Comparison of ENCODE assay signal across 26 cellular contexts in the genomic region with DNA sequence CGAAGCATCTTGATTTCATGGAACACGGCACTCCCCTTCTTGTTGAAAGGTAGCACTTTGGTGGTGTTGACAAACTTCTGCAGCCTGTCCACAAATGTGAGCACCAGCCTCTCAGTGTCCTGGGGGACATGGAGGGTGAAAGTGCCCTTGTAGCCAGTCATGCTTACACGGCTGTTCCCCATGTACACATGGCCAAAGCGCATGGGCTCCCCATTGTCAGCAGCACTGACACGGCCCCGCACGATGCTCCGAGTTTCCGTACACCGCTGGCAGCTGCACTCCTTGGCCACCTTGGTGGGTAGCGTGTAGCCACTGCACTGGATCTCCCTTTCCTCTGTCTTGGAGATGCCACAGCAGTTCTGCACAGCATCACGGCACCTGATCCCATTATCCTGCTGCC. TPM values are rescaled to one million over a fixed set of nuclear protein-coding genes. Genes with fewer than 3 reads are reported as not detected.
DNase-seq lines count a peak whose midpoint lies in the region; ATAC-seq, FAIRE-seq and TF ChIP-seq lines count a peak whose summit lies in the region.
"Had no signal": no experiment of that assay in that cellular context is flagged by ENCODE, and none has a peak within 500 bp of the region (broad histone marks: within the 10 kb centered on the region; RNA-seq: fewer than 3 reads in every experiment).

No MANE protein-coding gene starts in this region.

- no peak overlapping the region for H2BK5ac ChIP-seq in H1 (ENCODE audit: low read depth, low read length)
- no peak overlapping the region for H2BK5ac ChIP-seq in neuronal stem cell (ENCODE audit: low read length)

- H3K4me2 ChIP-seq in H1 (ENCODE audit: insufficient read depth in 1 of 2, low read depth in 2 of 2, low read length in 2 of 2) (no peak overlapping the region), neuronal stem cell (ENCODE audit: insufficient read depth, low read length, poor library complexity, severe bottlenecking) (no peak overlapping the region)
- H3K4me2 ChIP-seq: BLaER1 treated with 17β-estradiol and CSF1 and Interleukin-3, amounts not matched to agents 10 nM and 100 nM; GM23338 had no signal

- no peak overlapping the region for H2BK12ac ChIP-seq in H1 (ENCODE audit: low read depth, low read length)
- H2BK12ac ChIP-seq in neuronal stem cell (ENCODE audit: low read length), result no peak overlapping the region

- TF ChIP-seq POLR2A in H1 (IDR thresholded peaks at IDR 0.05; ENCODE audit: control extremely low read depth in 1 of 2, low read depth in 2 of 2, low read length in 2 of 2), result no peak

- H2BK20ac ChIP-seq in H1 (ENCODE audit: low read length), result no peak overlapping the region

- H3K18ac ChIP-seq in H1 (ENCODE audit: extremely low read depth, low read length), result no peak overlapping the region
- peak overlapping the region; percentile 74 for H3K18ac ChIP-seq in neuronal stem cell (ENCODE audit: low read length)

- DNase-seq in activated CD8-positive, alpha-beta memory T cell treated with anti-CD3 and anti-CD28 coated beads, Interleukin-2, amount 50 U/mL, for 48 hours, result peak; percentile 36
- DNase-seq in activated CD8-positive, alpha-beta memory T cell treated with anti-CD3 and anti-CD28 coated beads for 24 hours, result no peak
- DNase-seq in H1 (ENCODE audit: low read depth in 1 of 2, low spot score in 2 of 2) (no peak), neuronal stem cell (ENCODE audit: low spot score) (no peak), hepatic stellate cell (ENCODE audit: low spot score) (no peak)
- no peak for DNase-seq in stimulated activated CD4-positive, alpha-beta T cell treated with anti-CD3 and anti-CD28 coated beads, Interleukin-2, amount 100 ng/mL, for 24 hours
- DNase-seq: AML-193; BE2C; CD4-positive, alpha-beta T cell; CD8-positive, alpha-beta memory T cell; DMS 273 treated with DMSO at 0.1 percent for 48 hours; DMS79; EL; GDM1; HFFc6 had no signal

- WGBS in H1 (ENCODE audit: extremely low coverage in 1 of 2, insufficient coverage in 1 of 2, insufficient read length in 1 of 2, insufficient replicate concordance in 2 of 2, low coverage in 1 of 2, low lambda C conversion rate in 2 of 2, missing lambda C conversion rate in 1 of 2), 2 experiments, result 96% methylated on average over 12 of the region's 12 CpGs; no CpG with 5 or more reads in 1 of the 2 experiments
- no CpG with 5 or more reads among the region's 12 CpGs for WGBS in neuronal stem cell (ENCODE audit: extremely low coverage in 2 of 2, insufficient read length in 2 of 2, insufficient replicate concordance in 1 of 2), 2 donors

- H4K91ac ChIP-seq in H1 (replicated peaks; ENCODE audit: insufficient read length, low read length), result no peak overlapping the region
- no peak overlapping the region for H4K91ac ChIP-seq in neuronal stem cell (ENCODE audit: low read depth, low read length, poor library complexity)

- H3K4me1 ChIP-seq in H1 (replicated peaks in 1 of 4; ENCODE audit: control insufficient read depth in 3 of 4, insufficient read depth in 4 of 4, low read length in 3 of 4) (0 out of 7 replicates have a peak, but pooled peaks cover 0 to 2% (median 0%) of the 10 kb centered on the region in 4 experiments), neuronal stem cell (ENCODE audit: control insufficient read depth in 2 of 2, insufficient read depth in 1 of 2, low read depth in 1 of 2, low read length in 2 of 2) (no peaks in the 10 kb centered on the region)
- H3K4me1 ChIP-seq: BE2C; BLaER1 treated with 17β-estradiol and CSF1 and Interleukin-3, amounts not matched to agents 10 nM and 100 nM; HAP-1 had no signal

- H2BK120ac ChIP-seq in H1 (replicated peaks; ENCODE audit: low read depth, low read length), result no peak overlapping the region
- H2BK120ac ChIP-seq in neuronal stem cell (ENCODE audit: low read depth, low read length), result no peak overlapping the region

- H3K4ac ChIP-seq in H1 (replicated peaks; ENCODE audit: insufficient read length, low read depth, low read length) (no peak overlapping the region), neuronal stem cell (ENCODE audit: low read length) (no peak overlapping the region)

- FAIRE-seq in H1 (lab: Jason Lieb, UNC), result no peak
- FAIRE-seq: A204.1, D721Med, GM12878, GM19239, H54 had no signal

- H3K9ac ChIP-seq in H1 (replicated peaks in 1 of 4; ENCODE audit: extremely low read depth in 1 of 4, low read depth in 3 of 4, low read length in 3 of 4) (no peak overlapping the region), neuronal stem cell (ENCODE audit: low read depth, low read length, poor library complexity) (peak overlapping the region; percentile 24)
- H3K9ac ChIP-seq: BLaER1 treated with 17β-estradiol and CSF1 and Interleukin-3, amounts not matched to agents 10 nM and 100 nM had no signal

- CTCF ChIA-PET in H1 (lab: Charles Lee; ENCODE audit: partially characterized antibody), result interaction anchor here (0.6 to 1.6 kb wide), 5 partner anchors 10 to 290 kb away, joined by 3 to 8 read pairs (median 3); a partner anchor contains a TSS

- H4K8ac ChIP-seq in H1 (ENCODE audit: extremely low read depth, insufficient read depth, low read length) (no peak overlapping the region; the same call in 1 of the 2 replicates), neuronal stem cell (ENCODE audit: low read depth, low read length) (no peak overlapping the region)

- H2AFZ ChIP-seq in H1 (ENCODE audit: low read length), result no peak overlapping the region
- no peak overlapping the region for H2AFZ ChIP-seq in neuronal stem cell (ENCODE audit: low read length)
- H2AFZ ChIP-seq: GM23338 had no signal

- no peaks in the 10 kb centered on the region for H3K79me1 ChIP-seq in H1 (ENCODE audit: low read depth, low read length)
- no peaks in the 10 kb centered on the region for H3K79me1 ChIP-seq in neuronal stem cell (ENCODE audit: low read depth, low read length)

- TF ChIP-seq EP300 in H1 (IDR thresholded peaks at IDR 0.05; ENCODE audit: borderline replicate concordance in 1 of 2, low read depth in 2 of 2, low read length in 2 of 2), result no peak

- no peak for TF ChIP-seq RAD21 in H1 (IDR thresholded peaks at IDR 0.05 in 1 of 2, conservative IDR thresholded peaks at IDR 0.05 in 1 of 2; ENCODE audit: low read depth in 2 of 2, low read length in 2 of 2)

- H3K56ac ChIP-seq in H1 (replicated peaks; ENCODE audit: insufficient read length, low read depth, low read length), result no peak overlapping the region

- H3K23me2 ChIP-seq in H1 (ENCODE audit: low read depth, low read length), result no peaks in the 10 kb centered on the region

- no peak overlapping the region for H3K14ac ChIP-seq in H1 (ENCODE audit: insufficient read length)
- H3K14ac ChIP-seq in neuronal stem cell (ENCODE audit: low read length), result no peak overlapping the region

- POLR2A ChIA-PET in H1 (lab: Charles Lee; ENCODE audit: partially characterized antibody), result no interaction called here

- H2AK5ac ChIP-seq in H1 (ENCODE audit: low read depth, low read length) (no peak overlapping the region; the same call in 1 of the 2 replicates), neuronal stem cell (ENCODE audit: low read depth, low read length) (no peak overlapping the region)

- no peaks in the 10 kb centered on the region for H3K79me2 ChIP-seq in H1 (ENCODE audit: control insufficient read depth in 1 of 2, insufficient read depth in 2 of 2, low read length in 2 of 2)

- H3K23ac ChIP-seq in H1 (ENCODE audit: insufficient read length), result no peak overlapping the region
- H3K23ac ChIP-seq in neuronal stem cell (ENCODE audit: low read depth, low read length, poor library complexity), result no peak overlapping the region

- no peak for TF ChIP-seq CTCF in H1 (IDR thresholded peaks at IDR 0.05; ENCODE audit: control extremely low read depth in 1 of 3, insufficient read depth in 1 of 3, low read depth in 1 of 3, low read length in 3 of 3)

- ATAC-seq in GM21723 (IDR thresholded peaks at IDR 0.05; ENCODE audit: unreplicated experiment), result no peak
- ATAC-seq: GM12878, GM23338 had no signal

- H4K20me1 ChIP-seq in H1 (replicated peaks in 1 of 2; ENCODE audit: control insufficient read depth in 1 of 2, insufficient read depth in 2 of 2, low read length in 2 of 2), result no peaks in the 10 kb centered on the region
- H4K20me1 ChIP-seq: BLaER1 treated with 17β-estradiol and CSF1 and Interleukin-3, amounts not matched to agents 10 nM and 100 nM had no signal

- H3K27ac ChIP-seq in H1 (ENCODE audit: low read depth, low read length) (no peak overlapping the region), neuronal stem cell (replicated peaks; ENCODE audit: low read length) (no peak overlapping the region)
- H3K27ac ChIP-seq: 22Rv1; BLaER1 treated with 17β-estradiol and CSF1 and Interleukin-3, amounts not matched to agents 10 nM and 100 nM had no signal

- H3K27me3 ChIP-seq in H1 (replicated peaks in 1 of 4; ENCODE audit: control insufficient read depth in 3 of 4, extremely low read depth in 1 of 4, insufficient read depth in 3 of 4, low read length in 3 of 4) (no peaks in the 10 kb centered on the region), neuronal stem cell (ENCODE audit: control insufficient read depth in 3 of 3, insufficient read depth in 3 of 3, low read depth in 1 of 3, low read length in 3 of 3) (peaks cover 0 to 10% (median 4%) of the 10 kb centered on the region in 3 experiments)
- H3K27me3 ChIP-seq: BE2C; BLaER1 treated with 17β-estradiol and CSF1 and Interleukin-3, amounts not matched to agents 10 nM and 100 nM had no signal

- H2BK15ac ChIP-seq in H1 (ENCODE audit: low read length), result peak overlapping the region; percentile 18; the same call in 1 of the 2 replicates
- H2BK15ac ChIP-seq in neuronal stem cell (ENCODE audit: low read length), result no peak overlapping the region

- H3K4me3 ChIP-seq in H1 (ENCODE audit: extremely low read depth in 1 of 4, insufficient read depth in 2 of 4, low read depth in 3 of 4, low read length in 4 of 4) (no peak overlapping the region), neuronal stem cell (ENCODE audit: low read length in 2 of 2) (no peak overlapping the region)
- H3K4me3 ChIP-seq: BLaER1 treated with 17β-estradiol and CSF1 and Interleukin-3, amounts not matched to agents 10 nM and 100 nM; GM12878; GM23338; HAP-1 had no signal

- H3K36me3 ChIP-seq in H1 (ENCODE audit: control insufficient read depth in 2 of 4, insufficient read depth in 4 of 4, low read length in 3 of 4), result no peaks in the 10 kb centered on the region
- no peaks in the 10 kb centered on the region for H3K36me3 ChIP-seq in neuronal stem cell (replicated peaks in 1 of 2; ENCODE audit: control insufficient read depth in 2 of 2, insufficient read depth in 2 of 2, low read length in 2 of 2)
- H3K36me3 ChIP-seq: BE2C; BLaER1 treated with 17β-estradiol and CSF1 and Interleukin-3, amounts not matched to agents 10 nM and 100 nM; HAP-1 had no signal

- no peak overlapping the region for H4K5ac ChIP-seq in H1 (ENCODE audit: insufficient read length, low read depth, low read length)

- H3K9me3 ChIP-seq in H1 (ENCODE audit: insufficient read depth in 2 of 2, low read depth in 1 of 2, low read length in 1 of 2) (peaks cover 3 to 5% of the 10 kb centered on the region in 2 experiments; a peak in 1 of 4 replicates), neuronal stem cell (replicated peaks in 1 of 2; ENCODE audit: control insufficient read depth in 2 of 2, insufficient read depth in 1 of 2, low read depth in 1 of 2, low read length in 2 of 2) (peaks cover 3 to 5% of the 10 kb centered on the region in 2 donors)
- H3K9me3 ChIP-seq: BE2C; BLaER1 treated with 17β-estradiol and CSF1 and Interleukin-3, amounts not matched to agents 10 nM and 100 nM; HAP-1 had no signal

RNA-seq across cellular contexts. Expression of a gene that starts 12.7 kb away (rescaled TPM):
- total RNA-seq in H1 (2021; fragmentation: NEBNext Ultra II Directional; extraction: Animal tissue kit (Norgen Biotek cat#: 25700)), result not detected in 2 replicates
- 0.02 TPM in 1 of 2 replicates, not detected in the other for polyA plus RNA-seq in H1 (2011; rRNA removed)
- not detected for polyA plus RNA-seq in H1 (2011; cell fraction: cytosol; rRNA removed)
- 0.03 TPM for polyA plus RNA-seq in H1 (2011; cell fraction: nucleus; rRNA removed)
- not detected in 4 replicates for polyA plus RNA-seq in H1 (2012, experiment 1 of 2)
- polyA plus RNA-seq in H1 (2012, experiment 2 of 2), result not detected
- polyA plus RNA-seq in H1 (2013, experiment 1 of 2), result not detected
- not detected for polyA plus RNA-seq in H1 (2013, experiment 2 of 2)
- not detected in 2 replicates for polyA minus RNA-seq in H1 (2011; rRNA and poly(A)+ RNA removed)
- not detected for polyA minus RNA-seq in H1 (2011; cell fraction: cytosol; rRNA and poly(A)+ RNA removed)
- not detected for polyA minus RNA-seq in H1 (2011; cell fraction: nucleus; rRNA and poly(A)+ RNA removed)
- polyA plus RNA-seq in neuronal stem cell (2013, experiment 1 of 2), result 0.03 TPM
- 0.03 TPM for polyA plus RNA-seq in neuronal stem cell (2013, experiment 2 of 2)
- polyA plus RNA-seq: CD14-positive monocyte, GM23338 had no signal

RNA-seq across cellular contexts. Expression of a gene that starts 13.4 kb away (rescaled TPM):
- total RNA-seq in H1 (2021; fragmentation: NEBNext Ultra II Directional; extraction: Animal tissue kit (Norgen Biotek cat#: 25700)), result 53.6 and 56.4 TPM in 2 replicates
- polyA plus RNA-seq in H1 (2011; rRNA removed), result 9.7 and 10.5 TPM in 2 replicates
- 30.8 TPM for polyA plus RNA-seq in H1 (2011; cell fraction: cytosol; rRNA removed)
- 7.8 TPM for polyA plus RNA-seq in H1 (2011; cell fraction: nucleus; rRNA removed)
- polyA plus RNA-seq in H1 (2012, experiment 1 of 2), result 36.5 to 56.0 TPM (median 38.5 TPM) in 4 replicates
- polyA plus RNA-seq in H1 (2012, experiment 2 of 2), result 2.3 TPM
- 20.1 TPM for polyA plus RNA-seq in H1 (2013, experiment 1 of 2)
- polyA plus RNA-seq in H1 (2013, experiment 2 of 2), result 18.7 TPM
- polyA minus RNA-seq in H1 (2011; rRNA and poly(A)+ RNA removed), result 18.1 and 20.7 TPM in 2 replicates
- polyA minus RNA-seq in H1 (2011; cell fraction: cytosol; rRNA and poly(A)+ RNA removed), result 19.3 TPM
- polyA minus RNA-seq in H1 (2011; cell fraction: nucleus; rRNA and poly(A)+ RNA removed), result 16.2 TPM
- 19.2 TPM for polyA plus RNA-seq in neuronal stem cell (2013, experiment 1 of 2)
- 19.4 TPM for polyA plus RNA-seq in neuronal stem cell (2013, experiment 2 of 2)
